Comparison of ENCODE assay signal across 5 cellular contexts in the genomic region with DNA sequence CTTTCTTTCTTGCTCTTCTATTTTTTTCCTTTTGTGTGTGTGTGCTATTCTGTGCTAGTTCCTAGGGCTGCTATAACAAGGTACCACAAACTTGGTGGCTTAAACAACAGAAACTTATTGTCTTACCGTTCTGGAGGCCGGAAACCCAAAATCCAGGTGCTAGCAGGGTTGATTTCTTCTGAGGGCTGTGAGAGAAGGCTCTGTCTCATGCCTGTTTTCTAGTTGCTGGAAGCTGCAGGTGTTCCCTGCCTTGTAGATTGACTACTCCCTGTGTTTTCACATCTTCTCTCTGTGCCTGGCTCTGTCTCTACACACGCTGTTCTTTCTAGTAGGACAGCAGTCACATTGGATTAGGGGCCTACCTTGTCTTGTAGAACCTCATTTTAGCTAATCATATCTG.
"Had no signal": no experiment of that assay in that cellular context is flagged by ENCODE, and none has a peak within 500 bp of the region (broad histone marks: within the 10 kb centered on the region; RNA-seq: fewer than 3 reads in every experiment).

No MANE protein-coding gene starts in this region.

- H2AFZ ChIP-seq: GM23338 had no signal

- H3K4me2 ChIP-seq: GM23338 had no signal

- ATAC-seq: GM23338 had no signal

- H3K4me3 ChIP-seq: GM23338 had no signal

- DNase-seq: H9, HCEC 1CT, IMR-90, KBM-7 had no signal
